Comparison of ENCODE assay signal across 9 cellular contexts in genomic region chr1:38817267-38817957, GRCh38. TPM values are rescaled to one million over a fixed set of nuclear protein-coding genes. Genes with fewer than 3 reads are reported as not detected.
DNase-seq lines count a peak whose midpoint lies in the region; ATAC-seq and TF ChIP-seq lines count a peak whose summit lies in the region.
"Had no signal": no experiment of that assay in that cellular context is flagged by ENCODE, and none has a peak within 500 bp of the region (broad histone marks: within the 10 kb centered on the region; RNA-seq: fewer than 3 reads in every experiment).

No MANE protein-coding gene starts in this region.

- intact Hi-C loops in right cardiac atrium (cut with DNase I) (loop anchor here in 1 of 4 donors (5.0 kb wide), 1 partner anchor 210 kb away; no protein-coding TSS in a partner anchor), heart left ventricle (cut with DNase I) (loop anchor here in 8 of 10 donors (5.0 to 10.0 kb wide), 6 partner anchors 205 to 790 kb away; partner anchors contain the start of gene POU3F1 (in 1 of the 8)), vagina (cut with DNase I) (no loop called here)
- intact Hi-C loops in naive thymus-derived CD4-positive, alpha-beta T cell (cut with micrococcal nuclease), result loop anchor here in 1 of 2 donors (5.0 kb wide), 1 partner anchor 790 kb away; no protein-coding TSS in a partner anchor

- H3K4me3 Mint-ChIP-seq in endodermal cell, result peak overlapping the region; percentile 53
- peak overlapping the region in 9 of 10 donors; percentile 9 to 59 (median 37) for H3K4me3 Mint-ChIP-seq in naive thymus-derived CD4-positive, alpha-beta T cell

- CTCF ChIA-PET in naive thymus-derived CD4-positive, alpha-beta T cell (lab: Charles Lee), result no interaction called here

- DNase-seq in right cardiac atrium (no peak), heart left ventricle (no peak), endodermal cell (no peak), vagina (ENCODE audit: extremely low spot score in 2 of 2) (no peak), NCI-H1105 treated with DMSO at 0.1 percent for 48 hours (lab: John Stamatoyannopoulos, UW) (no peak)
- no peak for DNase-seq in naive thymus-derived CD4-positive, alpha-beta T cell
- DNase-seq: NCI-H2029 treated with DMSO at 0.1 percent for 48 hours had no signal

- H3K27ac ChIP-seq in right cardiac atrium (ENCODE audit: low read length) (no peak overlapping the region), heart left ventricle (no peak overlapping the region), endodermal cell (ENCODE audit: low read depth, low read length) (no peak overlapping the region), vagina (no peak overlapping the region)
- no peak overlapping the region for H3K27ac ChIP-seq in naive thymus-derived CD4-positive, alpha-beta T cell (ENCODE audit: low read depth, low read length)

- no peaks in the 10 kb centered on the region for H3K4me1 Mint-ChIP-seq in endodermal cell
- H3K4me1 Mint-ChIP-seq in naive thymus-derived CD4-positive, alpha-beta T cell, result peaks cover 0 to 21% (median 13%) of the 10 kb centered on the region in 7 donors

- no peak overlapping the region for H3K27ac Mint-ChIP-seq in endodermal cell
- H3K27ac Mint-ChIP-seq in naive thymus-derived CD4-positive, alpha-beta T cell, result no peak overlapping the region

- peak; percentile 20 to 36 for ATAC-seq in right cardiac atrium
- ATAC-seq in heart left ventricle, result no peak
- ATAC-seq in naive thymus-derived CD4-positive, alpha-beta T cell, result no peak
- ATAC-seq in HG02970 (IDR thresholded peaks at IDR 0.05; ENCODE audit: low FRiP score, unreplicated experiment), result no peak
- no peak for ATAC-seq in HG02885 (IDR thresholded peaks at IDR 0.05; ENCODE audit: poor library complexity, unreplicated experiment)

- TF ChIP-seq POLR2A in heart left ventricle (IDR thresholded peaks at IDR 0.05) (no peak), vagina (IDR thresholded peaks at IDR 0.05) (no peak)

- 76% methylated on average over 18 of the region's 18 CpGs for WGBS in right cardiac atrium
- 71 to 90% (median 82%) methylated on average over 12 to 18 of the region's 18 CpGs for WGBS in heart left ventricle, 4 donors
- WGBS in endodermal cell (ENCODE audit: insufficient coverage in 1 of 2, insufficient read length in 1 of 2), 2 experiments, result 88 to 89% methylated on average over 13 to 18 of the region's 18 CpGs

- H3K27me3 ChIP-seq in right cardiac atrium (ENCODE audit: control insufficient read depth, insufficient read depth), result no peaks in the 10 kb centered on the region
- H3K27me3 ChIP-seq in heart left ventricle, result peaks cover 35 to 81% (median 60%) of the 10 kb centered on the region in 9 donors
- peaks cover 93% of the 10 kb centered on the region for H3K27me3 ChIP-seq in endodermal cell (ENCODE audit: control insufficient read depth, insufficient read depth, low read length, poor library complexity, severe bottlenecking)
- peaks cover 8% of the 10 kb centered on the region in 2 donors for H3K27me3 ChIP-seq in naive thymus-derived CD4-positive, alpha-beta T cell (ENCODE audit: control insufficient read depth in 2 of 2, insufficient read depth in 2 of 2, low read length in 2 of 2)
- no peaks in the 10 kb centered on the region for H3K27me3 ChIP-seq in vagina

- H3K27me3 Mint-ChIP-seq in endodermal cell (ENCODE audit: insufficient read depth), result peaks cover 85% of the 10 kb centered on the region
- H3K27me3 Mint-ChIP-seq in naive thymus-derived CD4-positive, alpha-beta T cell, result peaks cover 71 to 84% (median 82%) of the 10 kb centered on the region in 5 donors

- no peak overlapping the region for H3K4me3 ChIP-seq in right cardiac atrium (ENCODE audit: low read length)
- peak overlapping the region in 3 of 12 donors; percentile 9 to 42 (median 20) for H3K4me3 ChIP-seq in heart left ventricle
- peak overlapping the region; percentile 80 for H3K4me3 ChIP-seq in endodermal cell (ENCODE audit: low read length)
- H3K4me3 ChIP-seq in naive thymus-derived CD4-positive, alpha-beta T cell (ENCODE audit: low read length), result no peak overlapping the region
- H3K4me3 ChIP-seq in vagina, result peak overlapping the region; percentile 13 to 20

- H3K4me1 ChIP-seq in right cardiac atrium (ENCODE audit: control insufficient read depth, insufficient read depth, low read length) (no peaks in the 10 kb centered on the region), heart left ventricle (peaks cover 3 to 12% (median 8%) of the 10 kb centered on the region in 12 donors), endodermal cell (ENCODE audit: control insufficient read depth, insufficient read depth, low read length) (no peaks in the 10 kb centered on the region), vagina (peaks cover 13% of the 10 kb centered on the region)
- H3K4me1 ChIP-seq in naive thymus-derived CD4-positive, alpha-beta T cell (ENCODE audit: control insufficient read depth in 2 of 2, insufficient read depth in 2 of 2, low read length in 2 of 2), result peaks cover 0 to 5% of the 10 kb centered on the region in 2 donors

- peaks cover 19% of the 10 kb centered on the region for H3K9me3 Mint-ChIP-seq in endodermal cell
- peaks cover 0 to 6% (median 0%) of the 10 kb centered on the region in 11 donors for H3K9me3 Mint-ChIP-seq in naive thymus-derived CD4-positive, alpha-beta T cell

- no peaks in the 10 kb centered on the region for H3K36me3 Mint-ChIP-seq in endodermal cell (ENCODE audit: low read depth)
- no peaks in the 10 kb centered on the region for H3K36me3 Mint-ChIP-seq in naive thymus-derived CD4-positive, alpha-beta T cell

- TF ChIP-seq CTCF in heart left ventricle (IDR thresholded peaks at IDR 0.05), result no peak
- TF ChIP-seq CTCF in endodermal cell (conservative IDR thresholded peaks at IDR 0.05), result no peak
- no peak for TF ChIP-seq CTCF in vagina (IDR thresholded peaks at IDR 0.05)

- POLR2A ChIA-PET in naive thymus-derived CD4-positive, alpha-beta T cell (lab: Charles Lee), result no interaction called here

- H3K36me3 ChIP-seq in heart left ventricle (no peaks in the 10 kb centered on the region), endodermal cell (ENCODE audit: control insufficient read depth, insufficient read depth, low read length) (no peaks in the 10 kb centered on the region), vagina (no peaks in the 10 kb centered on the region)
- H3K36me3 ChIP-seq in naive thymus-derived CD4-positive, alpha-beta T cell (ENCODE audit: control insufficient read depth in 2 of 3, insufficient read depth in 3 of 3, low read length in 3 of 3), result no peaks in the 10 kb centered on the region

- no peak overlapping the region for H3K9ac ChIP-seq in endodermal cell (ENCODE audit: extremely low read depth, low read length, poor library complexity, severe bottlenecking)

- H3K9me3 ChIP-seq in right cardiac atrium (ENCODE audit: control insufficient read depth, low read length) (no peaks in the 10 kb centered on the region), heart left ventricle (peaks cover 0 to 10% (median 0%) of the 10 kb centered on the region in 12 donors), endodermal cell (ENCODE audit: control insufficient read depth, low read length) (peaks cover 12% of the 10 kb centered on the region), vagina (no peaks in the 10 kb centered on the region)
- no peaks in the 10 kb centered on the region for H3K9me3 ChIP-seq in naive thymus-derived CD4-positive, alpha-beta T cell (ENCODE audit: control insufficient read depth in 2 of 3, low read length in 3 of 3)

RNA-seq across cellular contexts. Expression of gene RRAGC, which starts 42.2 kb away (rescaled TPM):
- total RNA-seq in right cardiac atrium (10 to 100 TPM; 16.2 to 21.8 (median 18.7) TPM), heart left ventricle (10 to 100 TPM; 14.4 to 32.8 (median 22.3) TPM), endodermal cell (10 to 100 TPM; 23.0 to 33.2 TPM), vagina (9.8 TPM)
- polyA plus RNA-seq in right cardiac atrium (12.5 TPM), heart left ventricle (10 to 100 TPM in 1 of 2 donors, 1 to 10 TPM in 1; 8.6 to 30.4 TPM)
- polyA plus RNA-seq in endodermal cell (2013, experiment 1 of 2), result 21.5 TPM
- 22.5 TPM for polyA plus RNA-seq in endodermal cell (2013, experiment 2 of 2)
- total RNA-seq in naive thymus-derived CD4-positive, alpha-beta T cell, result 10 to 100 TPM; 14.5 to 24.4 (median 16.8) TPM
- polyA plus RNA-seq in naive thymus-derived CD4-positive, alpha-beta T cell, result 1 to 10 TPM; 6.6 to 6.9 TPM

RNA-seq across cellular contexts. Expression of gene MYCBP, which starts 55.7 kb away (rescaled TPM):
- total RNA-seq in right cardiac atrium (10 to 100 TPM in 3 of 4 donors, 1 to 10 TPM in 1; 5.3 to 14.0 (median 11.4) TPM), heart left ventricle (10 to 100 TPM in 5 of 9 donors, 1 to 10 TPM in 4; 4.8 to 26.2 (median 11.1) TPM), endodermal cell (10 to 100 TPM; 34.6 to 38.1 TPM), vagina (12.8 TPM)
- polyA plus RNA-seq in right cardiac atrium (4.9 TPM), heart left ventricle (10 to 100 TPM in 1 of 2 donors, 1 to 10 TPM in 1; 3.0 to 14.4 TPM)
- polyA plus RNA-seq in endodermal cell (2013, experiment 1 of 2), result 37.8 TPM
- 33.9 TPM for polyA plus RNA-seq in endodermal cell (2013, experiment 2 of 2)
- 10 to 100 TPM in 4 of 5 experiments, 1 to 10 TPM in 1; 6.1 to 38.2 (median 11.7) TPM for total RNA-seq in naive thymus-derived CD4-positive, alpha-beta T cell
- polyA plus RNA-seq in naive thymus-derived CD4-positive, alpha-beta T cell, result 10 to 100 TPM; 39.8 to 62.2 TPM

Comparison
In these comparisons a context has a peak if more than half of its experiments do, and no peak if none do; other contexts are left out.
1. ATAC-seq: peak in right cardiac atrium (2 of 2); none in heart left ventricle (0 of 4), naive thymus-derived CD4-positive, alpha-beta T cell (single experiment), HG02970 (single experiment) and HG02885 (single experiment).
2. H3K4me3 ChIP-seq: peak in endodermal cell (single experiment) and vagina (2 of 2); none in right cardiac atrium (single experiment) and naive thymus-derived CD4-positive, alpha-beta T cell (single experiment).